ENCODE assay signal across 8 cellular contexts in genomic region chr2:160294339-160294803, GRCh38.
DNase-seq lines count a peak whose midpoint lies in the region; ATAC-seq, FAIRE-seq and TF ChIP-seq lines count a peak whose summit lies in the region.

No MANE protein-coding gene starts in this region.

- H3K4me3 ChIP-seq in A549 (no peak overlapping the region), esophagus squamous epithelium (no peak overlapping the region), rectal smooth muscle tissue (ENCODE audit: low read length) (no peak overlapping the region)

- TF ChIP-seq POLR2A in A549 (IDR thresholded peaks at IDR 0.05; ENCODE audit: low read length) (no peak), esophagus squamous epithelium (IDR thresholded peaks at IDR 0.05) (no peak)

- DNase-seq in A549 (ENCODE audit: low read depth in 1 of 2, low spot score in 1 of 2), result peak in 1 of 2 experiments; percentile 41
- DNase-seq in RWPE1 (ENCODE audit: low spot score), result no peak
- no peak for DNase-seq in esophagus squamous epithelium (lab: John Stamatoyannopoulos, UW)
- no peak for DNase-seq in DMS79 treated with DMSO at 0.1 percent for 48 hours (lab: John Stamatoyannopoulos, UW)
- DNase-seq in GM10248 (ENCODE audit: extremely low spot score), result no peak
- no peak for DNase-seq in NCI-H1417 (lab: John Stamatoyannopoulos, UW)

- H3K36me3 ChIP-seq in esophagus squamous epithelium, result peaks cover 0 to 50% (median 0%) of the 10 kb centered on the region in 3 donors
- H3K36me3 ChIP-seq in rectal smooth muscle tissue (ENCODE audit: control insufficient read depth, insufficient read depth, low read length), result peaks cover 6% of the 10 kb centered on the region

- ATAC-seq in A549, result peak; percentile 57 to 68; a peak in 5 of 6 replicates
- ATAC-seq in GM21576 (IDR thresholded peaks at IDR 0.05; ENCODE audit: unreplicated experiment), result peak; percentile 72

- no peak for FAIRE-seq in A549 (lab: Jason Lieb, UNC)

- WGBS in A549 (ENCODE audit: missing lambda C conversion rate), result 50% methylated on average over 5 of the region's 5 CpGs
- WGBS in esophagus squamous epithelium, 2 donors, result 38 to 52% methylated on average over 5 of the region's 5 CpGs

- peak overlapping the region; percentile 43 for H3K4me2 ChIP-seq in A549

- H3K9ac ChIP-seq in rectal smooth muscle tissue (ENCODE audit: low read length), result no peak overlapping the region

- TF ChIP-seq CTCF in A549 (IDR thresholded peaks at IDR 0.05), result no peak
- no peak for TF ChIP-seq CTCF in RWPE1 (conservative IDR thresholded peaks at IDR 0.05; ENCODE audit: low read depth)
- no peak for TF ChIP-seq CTCF in esophagus squamous epithelium (IDR thresholded peaks at IDR 0.05)
- TF ChIP-seq CTCF in GM10248 (IDR thresholded peaks at IDR 0.05; ENCODE audit: control extremely low read depth, extremely low read depth, low read depth, missing control alignments), result no peak

- TF ChIP-seq RAD21 in A549 (conservative IDR thresholded peaks at IDR 0.05 in 1 of 2, IDR thresholded peaks at IDR 0.05 in 1 of 2), result no peak

- H3K27ac ChIP-seq in A549 (peak overlapping the region; percentile 36 to 74; a peak in 5 of 6 replicates), RWPE1 (peak overlapping the region; percentile 55; the same call in 1 of the 2 replicates), esophagus squamous epithelium (peak overlapping the region; percentile 43 to 86 (median 70)), rectal smooth muscle tissue (ENCODE audit: low read depth, low read length) (peak overlapping the region; percentile 64)

- H3K27me3 ChIP-seq in esophagus squamous epithelium, result no peaks in the 10 kb centered on the region
- H3K27me3 ChIP-seq in rectal smooth muscle tissue (ENCODE audit: control insufficient read depth, insufficient read depth, low read length), result no peaks in the 10 kb centered on the region

- POLR2A ChIA-PET in A549 (lab: Yijun Ruan, JAX) (interaction anchor here (1.4 kb wide), 1 partner anchor 24 kb away, joined by 3 read pairs; no protein-coding TSS in a partner anchor), RWPE1 (lab: Yijun Ruan, JAX; ENCODE audit: low non-redundant PET) (no interaction called here), GM10248 (lab: Yijun Ruan, JAX) (no interaction called here)

- CTCF ChIA-PET in A549 (lab: Yijun Ruan, JAX), result no interaction called here
- CTCF ChIA-PET in RWPE1 (lab: Yijun Ruan, JAX), result interaction anchor here (0.5 to 0.7 kb wide), 2 partner anchors 12 to 111 kb away, joined by 3 read pairs; no protein-coding TSS in a partner anchor
- CTCF ChIA-PET in GM10248 (lab: Yijun Ruan, JAX), result interaction anchor here (1.5 kb wide), 1 partner anchor 43 kb away, joined by 5 read pairs; no protein-coding TSS in a partner anchor

- TF ChIP-seq EP300 in A549 (IDR thresholded peaks at IDR 0.05), result no peak

- peaks cover 59% of the 10 kb centered on the region for H3K4me1 ChIP-seq in A549
- H3K4me1 ChIP-seq in esophagus squamous epithelium, result peaks cover 8 to 42% (median 18%) of the 10 kb centered on the region in 3 donors
- peaks cover 21% of the 10 kb centered on the region for H3K4me1 ChIP-seq in rectal smooth muscle tissue (ENCODE audit: control insufficient read depth, insufficient read depth, low read length)

- intact Hi-C loops in esophagus squamous epithelium (cut with DNase I), result no loop called here

- no peaks in the 10 kb centered on the region for H3K9me3 ChIP-seq in A549
- no peaks in the 10 kb centered on the region for H3K9me3 ChIP-seq in esophagus squamous epithelium

TF ChIP-seq in A549, 52 proteins besides CTCF, POLR2A, EP300 and RAD21:
- no peak for TF ChIP-seq CHD4 (IDR thresholded peaks at IDR 0.05; ENCODE audit: borderline replicate concordance)
- no peak for TF ChIP-seq FOSL2 (IDR thresholded peaks at IDR 0.05)
- 0 out of 2 replicates have a peak, but pooled peaks have one; percentile 9 for TF ChIP-seq FOSL2 (CRISPR knock-in tag; IDR thresholded peaks at IDR 0.05)
- peak; percentile 56 for TF ChIP-seq MAFK (IDR thresholded peaks at IDR 0.05; ENCODE audit: partially characterized antibody)
- TF ChIP-seq NR3C1 (IDR thresholded peaks at IDR 0.05), result no peak
- no peak for TF ChIP-seq MYC (IDR thresholded peaks at IDR 0.05; ENCODE audit: borderline replicate concordance, low read length)
- TF ChIP-seq, protein P1, sequence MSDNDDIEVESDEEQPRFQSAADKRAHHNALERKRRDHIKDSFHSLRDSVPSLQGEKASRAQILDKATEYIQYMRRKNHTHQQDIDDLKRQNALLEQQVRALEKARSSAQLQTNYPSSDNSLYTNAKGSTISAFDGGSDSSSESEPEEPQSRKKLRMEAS (IDR thresholded peaks at IDR 0.05), result 0 out of 2 replicates have a peak, but pooled peaks have one; percentile 14
- TF ChIP-seq EHMT2 (IDR thresholded peaks at IDR 0.05; ENCODE audit: low read depth), result no peak
